18 cellular contexts compared by ENCODE assay signal in the genomic region with DNA sequence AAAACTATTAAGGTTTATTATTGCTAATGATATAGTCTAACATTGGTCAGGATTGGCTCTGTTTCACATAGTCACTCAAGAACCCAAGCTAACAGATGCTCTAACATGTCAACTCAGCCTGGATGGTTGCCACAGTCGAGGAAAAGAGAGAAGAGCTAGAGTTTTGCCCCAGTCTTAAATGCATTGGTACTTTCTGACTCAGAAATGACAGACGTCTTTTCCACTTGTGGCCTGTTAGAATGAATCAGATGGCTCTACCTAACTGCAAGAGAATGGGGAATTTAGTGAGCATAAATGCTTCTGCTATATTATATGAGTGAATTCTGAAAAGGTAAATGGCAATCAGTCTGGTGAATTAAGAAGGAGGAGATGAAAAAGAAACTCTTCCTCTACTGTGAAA. TPM values are rescaled to one million over a fixed set of nuclear protein-coding genes. Genes with fewer than 3 reads are reported as not detected.
A peak's percentile ranks its signal among the peaks of the same experiment; 100 is the strongest.
DNase-seq lines count a peak whose midpoint lies in the region; ATAC-seq and TF ChIP-seq lines count a peak whose summit lies in the region.
"Had no signal": no experiment of that assay in that cellular context is flagged by ENCODE, and none has a peak within 500 bp of the region (broad histone marks: within the 10 kb centered on the region; RNA-seq: fewer than 3 reads in every experiment).

No MANE protein-coding gene starts in this region.

- peaks cover 10% of the 10 kb centered on the region for H3K4me1 Mint-ChIP-seq in glutamatergic neuron (ENCODE audit: low read depth, unreplicated experiment)

- no peak for TF ChIP-seq POLR2A in lower leg skin (IDR thresholded peaks at IDR 0.05)

- no peak overlapping the region for H3K4me3 Mint-ChIP-seq in glutamatergic neuron (ENCODE audit: unreplicated experiment)
- H3K4me3 Mint-ChIP-seq: activated naive CD4-positive, alpha-beta T cell treated with anti-CD3 and anti-CD28 coated beads, Interleukin-2, amount 50 U/mL, for 24 hours had no signal

- no peaks in the 10 kb centered on the region for H3K36me3 Mint-ChIP-seq in glutamatergic neuron (ENCODE audit: unreplicated experiment)
- H3K36me3 Mint-ChIP-seq: activated naive CD4-positive, alpha-beta T cell treated with anti-CD3 and anti-CD28 coated beads, Interleukin-2, amount 50 U/mL, for 24 hours had no signal

- no peak overlapping the region for H3K27ac Mint-ChIP-seq in glutamatergic neuron (ENCODE audit: unreplicated experiment)
- H3K27ac Mint-ChIP-seq: activated naive CD4-positive, alpha-beta T cell treated with anti-CD3 and anti-CD28 coated beads, Interleukin-2, amount 50 U/mL, for 24 hours had no signal

- no peaks in the 10 kb centered on the region for H3K9me3 Mint-ChIP-seq in glutamatergic neuron (ENCODE audit: unreplicated experiment)
- H3K9me3 Mint-ChIP-seq: activated naive CD4-positive, alpha-beta T cell treated with anti-CD3 and anti-CD28 coated beads, Interleukin-2, amount 50 U/mL, for 24 hours had no signal

- no peaks in the 10 kb centered on the region for H3K27me3 Mint-ChIP-seq in glutamatergic neuron (ENCODE audit: unreplicated experiment)
- H3K27me3 Mint-ChIP-seq: activated naive CD4-positive, alpha-beta T cell treated with anti-CD3 and anti-CD28 coated beads, Interleukin-2, amount 50 U/mL, for 24 hours had no signal

- TF ChIP-seq CTCF in epithelial cell of esophagus (IDR thresholded peaks at IDR 0.05; ENCODE audit: insufficient read depth, low read depth, low read length, missing control alignments) (no peak), lower leg skin (IDR thresholded peaks at IDR 0.05) (no peak), glutamatergic neuron (IDR thresholded peaks at IDR 0.05; ENCODE audit: partially characterized antibody, unreplicated experiment) (no peak)

- intact Hi-C loops in lower leg skin (cut with DNase I; ENCODE audit: low total_unique reads) (no loop called here), left colon (cut with DNase I, micrococcal nuclease) (no loop called here)

- peak; percentile 19 for DNase-seq in stimulated activated CD4-positive, alpha-beta T cell treated with anti-CD3 and anti-CD28 coated beads, Interleukin-4, amount 100 ng/mL, for 24 hours
- DNase-seq in stimulated activated CD4-positive, alpha-beta T cell treated with anti-CD3 and anti-CD28 coated beads, Interleukin-4, amount 100 ng/mL, for 1 hour = no peak
- peak; percentile 48 for DNase-seq in RKO (ENCODE audit: low spot score)
- DNase-seq in epithelial cell of esophagus (ENCODE audit: low read depth) = peak; percentile 46
- no peak for DNase-seq in lower leg skin (ENCODE audit: low spot score in 2 of 2)
- DNase-seq in glutamatergic neuron = no peak
- no peak for DNase-seq in left colon
- DNase-seq: activated CD8-positive, alpha-beta memory T cell treated with anti-CD3 and anti-CD28 coated beads for 24 hours; central memory CD4-positive, alpha-beta T cell; effector memory CD4-positive, alpha-beta T cell; foreskin melanocyte; Karpas-422; left lung; NCI-H146; spleen had no signal

- 64 to 70% methylated on average over 2 of the region's 2 CpGs for WGBS in lower leg skin, 2 donors

- H3K4me3 ChIP-seq in epithelial cell of esophagus (ENCODE audit: low read length) = no peak overlapping the region
- no peak overlapping the region for H3K4me3 ChIP-seq in lower leg skin (ENCODE audit: low read depth, poor library complexity, severe bottlenecking)
- H3K4me3 ChIP-seq: BLaER1 treated with 17β-estradiol and CSF1 and Interleukin-3, amounts not matched to agents 10 nM and 100 nM; left lung; SK-N-MC; spleen had no signal

- ATAC-seq in left colon = no peak
- ATAC-seq: left lung had no signal

RNA-seq across cellular contexts. Expression of a gene that starts 13.9 kb away (rescaled TPM):
- 1 to 10 TPM; 4.2 to 7.1 (median 6.2) TPM for total RNA-seq in lower leg skin
- 27.6 TPM for total RNA-seq in glutamatergic neuron (ENCODE audit: unreplicated experiment)
- total RNA-seq in left colon = 1 to 10 TPM; 3.8 to 5.9 TPM

Comparison
In these comparisons a context has a peak if more than half of its experiments do, and no peak if none do; other contexts are left out.
1. DNase-seq: peak in stimulated activated CD4-positive, alpha-beta T cell treated with anti-CD3 and anti-CD28 coated beads, Interleukin-4, amount 100 ng/mL, for 24 hours (single experiment), RKO (single experiment) and epithelial cell of esophagus (single experiment); none in stimulated activated CD4-positive, alpha-beta T cell treated with anti-CD3 and anti-CD28 coated beads, Interleukin-4, amount 100 ng/mL, for 1 hour (single experiment), lower leg skin (0 of 2), glutamatergic neuron (single experiment) and left colon (0 of 2).